2 cellular contexts compared by ENCODE assay signal in genomic region chr10:43110318-43111071, GRCh38.
TF ChIP-seq lines count a peak whose summit lies in the region.

No MANE protein-coding gene starts in this region.

TF ChIP-seq in K562, 482 proteins besides CTCF, POLR2A, EP300 and RAD21 (continued from another document):
- peak; percentile 66 for TF ChIP-seq USF2 (CRISPR knock-in tag; IDR thresholded peaks at IDR 0.05)
- no peak for TF ChIP-seq PYGO2 (tag; IDR thresholded peaks at IDR 0.05)
- peak; percentile 67 for TF ChIP-seq USF1 (CRISPR knock-in tag; IDR thresholded peaks at IDR 0.05)
- 0 out of 2 replicates have a peak, but pooled peaks have one; percentile 25 for TF ChIP-seq RAD51 (IDR thresholded peaks at IDR 0.05; ENCODE audit: borderline replicate concordance, low read depth)
- no peak for TF ChIP-seq BRCA1 (IDR thresholded peaks at IDR 0.05)
- no peak for TF ChIP-seq BRCA1 (CRISPR knock-in tag; IDR thresholded peaks at IDR 0.05)
TF ChIP-seq in K562: peak in this region for 3.

TF ChIP-seq in SK-N-SH treated with all-trans-retinoic acid at 6 μM for 48 hours, 23 proteins besides CTCF, POLR2A, EP300 and RAD21 (continued from another document):
- TF ChIP-seq PATZ1 (CRISPR knock-in tag; IDR thresholded peaks at IDR 0.05; ENCODE audit: borderline replicate concordance) (no peak), SNAI2 (CRISPR knock-in tag; IDR thresholded peaks at IDR 0.05) (no peak), CREB5 (CRISPR knock-in tag; IDR thresholded peaks at IDR 0.05; ENCODE audit: low read depth) (no peak), GLIS3 (CRISPR knock-in tag; IDR thresholded peaks at IDR 0.05) (no peak), PPARA (CRISPR knock-in tag; IDR thresholded peaks at IDR 0.05; ENCODE audit: borderline replicate concordance) (no peak), ZNF565 (CRISPR knock-in tag; conservative IDR thresholded peaks at IDR 0.05; ENCODE audit: low read depth) (no peak), ZFP30 (CRISPR knock-in tag; IDR thresholded peaks at IDR 0.05) (no peak), POU6F1 (CRISPR knock-in tag; IDR thresholded peaks at IDR 0.05; ENCODE audit: borderline replicate concordance, low read depth) (no peak), CSRNP3 (CRISPR knock-in tag; IDR thresholded peaks at IDR 0.05) (no peak), ZC3H10 (CRISPR knock-in tag; IDR thresholded peaks at IDR 0.05) (no peak), ZNF8 (CRISPR knock-in tag; IDR thresholded peaks at IDR 0.05) (no peak)
